11 cellular contexts compared by ENCODE assay signal in genomic region chr14:77580477-77580876, GRCh38. TPM values are rescaled to one million over a fixed set of nuclear protein-coding genes. Genes with fewer than 3 reads are reported as not detected.
A peak's percentile ranks its signal among the peaks of the same experiment; 100 is the strongest.
DNase-seq lines count a peak whose midpoint lies in the region; ATAC-seq, FAIRE-seq and TF ChIP-seq lines count a peak whose summit lies in the region.
"Had no signal": no experiment of that assay in that cellular context is flagged by ENCODE, and none has a peak within 500 bp of the region (broad histone marks: within the 10 kb centered on the region; RNA-seq: fewer than 3 reads in every experiment).

No MANE protein-coding gene starts in this region.

- peak overlapping the region in 6 of 8 donors; percentile 60 to 90 (median 80) for H3K4me3 Mint-ChIP-seq in CD4-positive, alpha-beta memory T cell

- TF ChIP-seq EP300 in ovary (IDR thresholded peaks at IDR 0.05): no peak

- peak overlapping the region; percentile 29 for H3K27ac ChIP-seq in CD4-positive, alpha-beta memory T cell (ENCODE audit: low read depth, low read length)
- peak overlapping the region; percentile 12; the same call in 1 of the 2 replicates for H3K27ac ChIP-seq in SJCRH30
- no peak overlapping the region for H3K27ac ChIP-seq in ovary
- H3K27ac ChIP-seq: adrenal gland had no signal

- H3K4me3 ChIP-seq in CD4-positive, alpha-beta memory T cell (ENCODE audit: low read length in 2 of 2): no peak overlapping the region
- H3K4me3 ChIP-seq in SJCRH30 (no peak overlapping the region), ovary (no peak overlapping the region)

- no peaks in the 10 kb centered on the region for H3K9me3 ChIP-seq in CD4-positive, alpha-beta memory T cell (ENCODE audit: control insufficient read depth in 1 of 2, low read length in 2 of 2)
- no peaks in the 10 kb centered on the region for H3K9me3 ChIP-seq in SJCRH30 (replicated peaks)
- H3K9me3 ChIP-seq in ovary: no peaks in the 10 kb centered on the region
- H3K9me3 ChIP-seq: adrenal gland had no signal

- H3K36me3 Mint-ChIP-seq in CD4-positive, alpha-beta memory T cell: peaks cover 17 to 19% of the 10 kb centered on the region in 2 donors

- CTCF ChIA-PET in CD4-positive, alpha-beta memory T cell (lab: Charles Lee; ENCODE audit: partially characterized antibody): interaction anchor here (2.1 kb wide), 1 partner anchor 38 kb away, joined by 5 read pairs; no protein-coding TSS in a partner anchor

- no peak for DNase-seq in CD4-positive, alpha-beta memory T cell
- DNase-seq in SJCRH30 (no peak), kidney tubule cell (ENCODE audit: low spot score) (peak; percentile 69), EL (no peak), frontal cortex (ENCODE audit: low spot score in 2 of 2) (no peak), ovary (no peak), head of caudate nucleus (no peak)
- DNase-seq: adrenal gland, hypothalamus, NCI-H1092 had no signal

- H3K27me3 ChIP-seq in CD4-positive, alpha-beta memory T cell (ENCODE audit: insufficient read depth, low read length): no peaks in the 10 kb centered on the region
- no peaks in the 10 kb centered on the region for H3K27me3 ChIP-seq in SJCRH30
- H3K27me3 ChIP-seq in ovary: no peaks in the 10 kb centered on the region
- H3K27me3 ChIP-seq: adrenal gland had no signal

- H3K4me1 Mint-ChIP-seq in CD4-positive, alpha-beta memory T cell: peaks cover 18 to 37% (median 30%) of the 10 kb centered on the region in 4 donors

- FAIRE-seq in frontal cortex (lab: Jason Lieb, UNC): no peak

- TF ChIP-seq POLR2A in ovary (IDR thresholded peaks at IDR 0.05): no peak

- no peaks in the 10 kb centered on the region for H3K9me3 Mint-ChIP-seq in CD4-positive, alpha-beta memory T cell

- no peaks in the 10 kb centered on the region for H3K27me3 Mint-ChIP-seq in CD4-positive, alpha-beta memory T cell

- H3K4me1 ChIP-seq in CD4-positive, alpha-beta memory T cell (ENCODE audit: insufficient read depth, low read length): peaks cover 20% of the 10 kb centered on the region
- H3K4me1 ChIP-seq in SJCRH30 (peaks cover 23% of the 10 kb centered on the region), ovary (ENCODE audit: insufficient read depth) (peaks cover 12% of the 10 kb centered on the region)

- peaks cover 7% of the 10 kb centered on the region for H3K36me3 ChIP-seq in CD4-positive, alpha-beta memory T cell (ENCODE audit: insufficient read depth, low read length)
- peaks cover 5% of the 10 kb centered on the region; the same call in 1 of the 2 replicates for H3K36me3 ChIP-seq in SJCRH30
- H3K36me3 ChIP-seq in ovary: no peaks in the 10 kb centered on the region
- H3K36me3 ChIP-seq: adrenal gland had no signal

- no peak for TF ChIP-seq CTCF in ovary (IDR thresholded peaks at IDR 0.05)

- intact Hi-C loops in CD4-positive, alpha-beta memory T cell (cut with micrococcal nuclease): loop anchor here (2.0 kb wide), 1 partner anchor 36 kb away; the partner anchor contains the start of gene SPTLC2
- intact Hi-C loops in ovary (cut with DNase I): no loop called here
- intact Hi-C loops in head of caudate nucleus (cut with DNase I): no loop called here

- POLR2A ChIA-PET in CD4-positive, alpha-beta memory T cell (lab: Charles Lee; ENCODE audit: partially characterized antibody): interaction anchor here (0.9 to 1.0 kb wide), 2 partner anchors 9 to 13 kb away, joined by 5 read pairs; no protein-coding TSS in a partner anchor

- ATAC-seq in GM21447 (IDR thresholded peaks at IDR 0.05; ENCODE audit: unreplicated experiment): peak; percentile 13

- peak overlapping the region; percentile 37 to 90 (median 86) for H3K27ac Mint-ChIP-seq in CD4-positive, alpha-beta memory T cell

- WGBS in ovary, 3 donors: 83 to 89% (median 85%) methylated on average over 4 of the region's 4 CpGs

RNA-seq across cellular contexts. Expression of gene SPTLC2, which starts 36.0 kb away (rescaled TPM):
- 10 to 100 TPM; 25.9 to 31.3 TPM for total RNA-seq in CD4-positive, alpha-beta memory T cell
- polyA plus RNA-seq in CD4-positive, alpha-beta memory T cell: 10 to 100 TPM; 11.2 to 23.7 TPM
- 15.1 and 15.8 TPM in 2 replicates for total RNA-seq in SJCRH30 (2014; rRNA removed; shearing (Covaris generic))
- total RNA-seq in frontal cortex: 23.2 TPM
- 10 to 100 TPM; 13.1 to 31.1 (median 22.2) TPM for total RNA-seq in ovary
- polyA plus RNA-seq in ovary: 10 to 100 TPM in 1 of 2 donors, 1 to 10 TPM in 1; 8.0 to 18.4 TPM

Comparison
In these comparisons a context has a peak if more than half of its experiments do, and no peak if none do; other contexts are left out.
1. H3K27ac ChIP-seq: peak in CD4-positive, alpha-beta memory T cell (single experiment) and SJCRH30 (single experiment); none in ovary (0 of 2).